ENCODE assay signal across 19 cellular contexts in the genomic region with DNA sequence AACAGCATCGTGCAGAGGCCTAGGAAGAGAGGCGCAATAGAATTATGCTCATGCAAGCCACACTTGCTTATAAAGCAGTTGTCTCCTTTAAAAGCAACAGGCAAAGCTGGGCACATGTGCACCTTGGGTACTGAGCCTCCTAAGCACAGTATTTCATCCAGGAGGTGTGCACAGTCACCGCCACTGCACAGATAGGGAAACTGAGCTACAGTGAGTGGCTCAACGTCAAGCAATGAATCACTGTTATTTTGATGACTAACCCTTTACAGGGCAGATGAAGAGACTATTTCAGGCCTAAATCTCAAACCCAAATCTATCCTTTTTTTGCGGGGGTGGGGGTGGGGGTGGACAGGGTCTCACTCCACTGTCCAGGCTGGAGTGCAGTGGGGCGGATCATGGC.
"Had no signal": no experiment of that assay in that cellular context is flagged by ENCODE, and none has a peak within 500 bp of the region (broad histone marks: within the 10 kb centered on the region; RNA-seq: fewer than 3 reads in every experiment).

No MANE protein-coding gene starts in this region.

- H3K27ac ChIP-seq: breast epithelium, coronary artery, epithelial cell of prostate, heart right ventricle, testis, vagina had no signal

- H3K4me1 Mint-ChIP-seq: neural crest cell; stimulated activated effector memory CD8-positive, alpha-beta T cell treated with anti-CD3 and anti-CD28 coated beads, Interleukin-12 subunit alpha, Interleukin-12 subunit beta, amount 100 ng/mL, for 72 hours had no signal

- H3K27me3 ChIP-seq: heart right ventricle, testis, vagina had no signal

- H3K27ac Mint-ChIP-seq: activated CD4-positive, alpha-beta memory T cell treated with anti-CD3 and anti-CD28 coated beads for 36 hours had no signal

- FAIRE-seq: small intestine had no signal

- ATAC-seq: heart right ventricle; left lobe of liver; naive thymus-derived CD4-positive, alpha-beta T cell; sciatic nerve; stimulated activated effector memory CD8-positive, alpha-beta T cell treated with anti-CD3 and anti-CD28 coated beads, Interleukin-12 subunit alpha, Interleukin-12 subunit beta, amount 100 ng/mL, for 72 hours had no signal

- H3K4me1 ChIP-seq: breast epithelium, heart right ventricle, testis, vagina had no signal

- H3K27me3 Mint-ChIP-seq: activated CD4-positive, alpha-beta memory T cell treated with anti-CD3 and anti-CD28 coated beads for 36 hours; naive thymus-derived CD4-positive, alpha-beta T cell had no signal

- H3K4me3 ChIP-seq: breast epithelium, coronary artery, heart right ventricle, lung, testis, vagina had no signal

- H3K4me3 Mint-ChIP-seq: activated CD4-positive, alpha-beta memory T cell treated with anti-CD3 and anti-CD28 coated beads for 36 hours; naive thymus-derived CD4-positive, alpha-beta T cell; neural crest cell; stimulated activated effector memory CD8-positive, alpha-beta T cell treated with anti-CD3 and anti-CD28 coated beads, Interleukin-12 subunit alpha, Interleukin-12 subunit beta, amount 100 ng/mL, for 72 hours had no signal

- DNase-seq: activated CD4-positive, alpha-beta memory T cell treated with anti-CD3 and anti-CD28 coated beads for 36 hours; activated CD4-positive, alpha-beta T cell treated with anti-CD3 and anti-CD28 coated beads for 48 hours; aorta; foreskin fibroblast; heart right ventricle; naive thymus-derived CD4-positive, alpha-beta T cell; small intestine; stimulated activated CD4-positive, alpha-beta T cell treated with anti-CD3 and anti-CD28 coated beads, Interleukin-2, amount 100 ng/mL, for 24 hours; T1000; testis had no signal

- H3K9me3 ChIP-seq: testis had no signal
